Comparison of ENCODE assay signal across 1 cellular context in the genomic region with DNA sequence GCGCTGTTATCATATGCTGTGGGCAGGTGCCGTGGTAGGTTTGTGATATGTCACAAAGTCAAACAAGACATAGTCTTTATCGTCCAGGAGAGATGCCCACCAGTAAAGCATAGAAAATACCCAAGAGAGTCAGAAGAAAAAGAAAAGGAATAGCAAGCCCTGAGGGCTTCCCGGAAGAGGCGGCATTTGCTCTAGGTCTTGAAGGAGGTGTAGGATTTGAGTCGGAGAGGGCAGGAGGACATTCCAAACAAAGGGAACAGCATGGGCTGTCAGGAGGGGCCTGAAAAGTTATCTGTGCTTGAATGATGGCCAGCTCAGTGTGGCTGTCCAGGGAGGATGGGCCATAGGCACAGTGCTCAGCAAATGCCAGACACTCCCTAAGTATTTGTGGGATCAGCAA.
TF ChIP-seq lines count a peak whose summit lies in the region.

No MANE protein-coding gene starts in this region.

TF ChIP-seq in H1, 55 proteins besides CTCF, POLR2A, EP300 and RAD21 (continued from another document):
- TF ChIP-seq SIX5 (IDR thresholded peaks at IDR 0.05; ENCODE audit: low read depth, low read length) (no peak), SIN3A (conservative IDR thresholded peaks at IDR 0.05 in 1 of 2, IDR thresholded peaks at IDR 0.05 in 1 of 2; ENCODE audit: low read depth in 1 of 2, low read length in 2 of 2) (no peak), HDAC6 (IDR thresholded peaks at IDR 0.05; ENCODE audit: low read depth, low read length) (no peak), TAF7 (optimal IDR thresholded peaks at IDR 0.05; ENCODE audit: borderline replicate concordance, low read depth, low read length) (no peak), BRCA1 (IDR thresholded peaks at IDR 0.05; ENCODE audit: low read depth, low read length) (no peak), YY1 (IDR thresholded peaks at IDR 0.05; ENCODE audit: low read depth, low read length) (no peak)
